ENCODE assay signal across 16 cellular contexts in genomic region chr6:36862848-36863382, GRCh38. TPM values are rescaled to one million over a fixed set of nuclear protein-coding genes. Genes with fewer than 3 reads are reported as not detected.
"Had no signal": no experiment of that assay in that cellular context is flagged by ENCODE, and none has a peak within 500 bp of the region (broad histone marks: within the 10 kb centered on the region; RNA-seq: fewer than 3 reads in every experiment).

No MANE protein-coding gene starts in this region.

- H2AFZ ChIP-seq: neural progenitor cell had no signal

- H3K27ac Mint-ChIP-seq: activated naive CD4-positive, alpha-beta T cell treated with anti-CD3 and anti-CD28 coated beads for 36 hours; activated T-helper 2 cell treated with anti-CD3 and anti-CD28 coated beads, Interferon-gamma antibody, Interleukin-2, Interleukin-4, amounts not matched to agents 10 μg/mL and 5 μg/mL and 100 μg/mL, durations not matched to agents 14 hours and 24 hours and 36 hours; neural progenitor cell; stimulated activated memory B cell treated with anti-CD40 and anti-IgM and Interleukin-4, amounts not matched to agents 10 μg/mL and 1 μg/mL and 100 μg/mL, for 72 hours; T-helper 1 cell treated with Interleukin-12 subunit alpha and Interleukin-12 subunit beta and Interleukin-4 antibody, amounts not matched to agents 30 μg/mL and 1 μg/mL, for 36 hours had no signal

- H3K9me3 Mint-ChIP-seq: activated naive CD4-positive, alpha-beta T cell treated with anti-CD3 and anti-CD28 coated beads for 36 hours; activated T-helper 2 cell treated with anti-CD3 and anti-CD28 coated beads, Interferon-gamma antibody, Interleukin-2, Interleukin-4, amounts not matched to agents 10 μg/mL and 5 μg/mL and 100 μg/mL, durations not matched to agents 14 hours and 24 hours and 36 hours; neural progenitor cell; stimulated activated memory B cell treated with anti-CD40 and anti-IgM and Interleukin-4, amounts not matched to agents 10 μg/mL and 1 μg/mL and 100 μg/mL, for 72 hours; T-helper 1 cell treated with Interleukin-12 subunit alpha and Interleukin-12 subunit beta and Interleukin-4 antibody, amounts not matched to agents 30 μg/mL and 1 μg/mL, for 36 hours had no signal

- H3K9me3 ChIP-seq: gastroesophageal sphincter, tibial artery had no signal

- H3K27me3 ChIP-seq: gastroesophageal sphincter, neural progenitor cell, tibial artery had no signal

- H3K27me3 Mint-ChIP-seq: stimulated activated memory B cell treated with anti-CD40 and anti-IgM and Interleukin-4, amounts not matched to agents 10 μg/mL and 1 μg/mL and 100 μg/mL, for 72 hours had no signal

- H3K27ac ChIP-seq: coronary artery, gastroesophageal sphincter, neural progenitor cell, tibial artery, WERI-Rb-1 had no signal

- H3K4me3 Mint-ChIP-seq: activated naive CD4-positive, alpha-beta T cell treated with anti-CD3 and anti-CD28 coated beads for 36 hours; neural progenitor cell; stimulated activated memory B cell treated with anti-CD40 and anti-IgM and Interleukin-4, amounts not matched to agents 10 μg/mL and 1 μg/mL and 100 μg/mL, for 72 hours; T-helper 1 cell treated with Interleukin-12 subunit alpha and Interleukin-12 subunit beta and Interleukin-4 antibody, amounts not matched to agents 30 μg/mL and 1 μg/mL, for 36 hours had no signal

- ATAC-seq: gastroesophageal sphincter; stimulated activated memory B cell treated with anti-CD40 and anti-IgM and Interleukin-4, amounts not matched to agents 10 μg/mL and 1 μg/mL and 100 μg/mL, for 72 hours had no signal

- H3K9ac ChIP-seq: neural progenitor cell had no signal

- DNase-seq: activated CD4-positive, alpha-beta T cell treated with anti-CD3 and anti-CD28 coated beads for 48 hours; activated CD8-positive, alpha-beta memory T cell treated with anti-CD3 and anti-CD28 coated beads for 24 hours; activated naive CD4-positive, alpha-beta T cell treated with anti-CD3 and anti-CD28 coated beads for 36 hours; central memory CD4-positive, alpha-beta T cell; effector CD4-positive, alpha-beta T cell; stimulated activated CD4-positive, alpha-beta T cell treated with anti-CD3 and anti-CD28 coated beads, Interleukin-12 subunit alpha, Interleukin-12 subunit beta, amount 100 ng/mL, for 4 hours; stimulated activated CD4-positive, alpha-beta T cell treated with anti-CD3 and anti-CD28 coated beads, Interleukin-2, amount 100 ng/mL, for 24 hours; tibial artery; WERI-Rb-1 had no signal

- H3K4me3 ChIP-seq: coronary artery, gastroesophageal sphincter, neural progenitor cell, tibial artery had no signal

RNA-seq across cellular contexts. Expression of gene CPNE5, which starts 23.7 kb away (rescaled TPM):
- total RNA-seq: osteocyte had no signal
